Comparison of ENCODE assay signal across 8 cellular contexts in genomic region chr1:46532498-46533178, GRCh38. TPM values are rescaled to one million over a fixed set of nuclear protein-coding genes. Genes with fewer than 3 reads are reported as not detected.
A peak's percentile ranks its signal among the peaks of the same experiment; 100 is the strongest.
DNase-seq lines count a peak whose midpoint lies in the region; ATAC-seq and TF ChIP-seq lines count a peak whose summit lies in the region.

No MANE protein-coding gene starts in this region.

- H3K27me3 ChIP-seq in ascending aorta (no peaks in the 10 kb centered on the region), iPS DF 6.9 (ENCODE audit: control insufficient read depth, insufficient read depth, low read length) (peaks cover 32% of the 10 kb centered on the region), smooth muscle cell (ENCODE audit: low read depth) (peaks cover 78% of the 10 kb centered on the region)

- H3K4me3 ChIP-seq in ascending aorta (peak overlapping the region; percentile 53 to 76), iPS DF 6.9 (ENCODE audit: low read length) (peak overlapping the region; percentile 29; the same call in 1 of the 2 replicates), smooth muscle cell (peak overlapping the region; percentile 38)

- H3K4me2 ChIP-seq in smooth muscle cell: peak overlapping the region; percentile 82

- H3K9me3 ChIP-seq in ascending aorta (no peaks in the 10 kb centered on the region), iPS DF 6.9 (ENCODE audit: control insufficient read depth, insufficient read depth, low read length) (no peaks in the 10 kb centered on the region), smooth muscle cell (replicated peaks; ENCODE audit: low read depth) (no peaks in the 10 kb centered on the region)

- no peaks in the 10 kb centered on the region for H4K20me1 ChIP-seq in smooth muscle cell (ENCODE audit: low read depth)

- no peak overlapping the region for H3K9ac ChIP-seq in smooth muscle cell (ENCODE audit: low read depth)

- H3K4me1 ChIP-seq in ascending aorta: peaks cover 0 to 4% of the 10 kb centered on the region in 2 donors
- peaks cover 2% of the 10 kb centered on the region for H3K4me1 ChIP-seq in iPS DF 6.9 (ENCODE audit: control insufficient read depth, insufficient read depth, low read length)
- H3K4me1 ChIP-seq in smooth muscle cell (ENCODE audit: low read depth): no peaks in the 10 kb centered on the region

- peak overlapping the region in 1 of 2 donors; percentile 89 for H3K27ac ChIP-seq in ascending aorta
- H3K27ac ChIP-seq in iPS DF 6.9 (ENCODE audit: low read length): no peak overlapping the region
- no peak overlapping the region for H3K27ac ChIP-seq in smooth muscle cell (ENCODE audit: low read depth)

- peak; percentile 54 to 82 (median 61) for TF ChIP-seq CTCF in ascending aorta (IDR thresholded peaks at IDR 0.05)
- TF ChIP-seq CTCF in smooth muscle cell (IDR thresholded peaks at IDR 0.05; ENCODE audit: borderline replicate concordance, insufficient read depth, poor library complexity, severe bottlenecking): peak; percentile 60

- no peaks in the 10 kb centered on the region for H3K79me2 ChIP-seq in smooth muscle cell (ENCODE audit: low read depth)

- ATAC-seq in HG03442 (IDR thresholded peaks at IDR 0.05; ENCODE audit: unreplicated experiment) (peak; percentile 41), HG03135 (IDR thresholded peaks at IDR 0.05; ENCODE audit: unreplicated experiment) (no peak)

- intact Hi-C loops in ascending aorta (cut with DNase I): loop anchor here (2.0 kb wide), 1 partner anchor 186 kb away; the partner anchor contains the start of gene EFCAB14

- WGBS in iPS DF 6.9 (ENCODE audit: insufficient coverage, insufficient read length): no CpG with 5 or more reads among the region's 31 CpGs
- under 1% methylated on average over 29 of the region's 31 CpGs for WGBS in smooth muscle cell (ENCODE audit: low lambda C conversion rate)

- H2AFZ ChIP-seq in smooth muscle cell (ENCODE audit: low read depth): no peak overlapping the region

- no peaks in the 10 kb centered on the region for H3F3A ChIP-seq in smooth muscle cell (ENCODE audit: low read depth)

- no peaks in the 10 kb centered on the region for H3K36me3 ChIP-seq in ascending aorta
- H3K36me3 ChIP-seq in iPS DF 6.9 (ENCODE audit: control insufficient read depth, insufficient read depth, low read length): no peaks in the 10 kb centered on the region
- H3K36me3 ChIP-seq in smooth muscle cell (ENCODE audit: low read depth): no peaks in the 10 kb centered on the region

- DNase-seq in DMS114 treated with DMSO at 0.1 percent for 48 hours (lab: John Stamatoyannopoulos, UW; ENCODE audit: unreplicated experiment) (peak; percentile 49), T-helper 9 cell (peak; percentile 61), ascending aorta (ENCODE audit: low spot score in 2 of 2) (peak in 1 of 2 donors; percentile 80), iPS DF 6.9 (ENCODE audit: low read depth, low spot score) (no peak), smooth muscle cell (lab: John Stamatoyannopoulos, UW; ENCODE audit: unreplicated experiment) (peak; percentile 35), HK-2 (ENCODE audit: unreplicated experiment) (no peak)

RNA-seq across cellular contexts. Expression of gene KNCN, which starts 18.8 kb away (rescaled TPM):
- total RNA-seq in ascending aorta (not detected), smooth muscle cell (not detected in 2 replicates)
- polyA plus RNA-seq in smooth muscle cell: not detected in 2 replicates

RNA-seq across cellular contexts. Expression of gene DMBX1, which starts 43.0 kb away (rescaled TPM):
- total RNA-seq in ascending aorta: not detected
- not detected in 2 replicates for total RNA-seq in smooth muscle cell
- not detected in 2 replicates for polyA plus RNA-seq in smooth muscle cell

Comparison
In these comparisons a context has a peak if more than half of its experiments do, and no peak if none do; other contexts are left out.
1. DNase-seq: peak in DMS114 treated with DMSO at 0.1 percent for 48 hours (single experiment), T-helper 9 cell (single experiment) and smooth muscle cell (single experiment); none in iPS DF 6.9 (single experiment) and HK-2 (single experiment).
2. Peak in every context shown above with its lines, with median percentiles within 50 percentile points of each other: H3K4me3 ChIP-seq.